ENCODE assay signal across 22 cellular contexts in the genomic region with DNA sequence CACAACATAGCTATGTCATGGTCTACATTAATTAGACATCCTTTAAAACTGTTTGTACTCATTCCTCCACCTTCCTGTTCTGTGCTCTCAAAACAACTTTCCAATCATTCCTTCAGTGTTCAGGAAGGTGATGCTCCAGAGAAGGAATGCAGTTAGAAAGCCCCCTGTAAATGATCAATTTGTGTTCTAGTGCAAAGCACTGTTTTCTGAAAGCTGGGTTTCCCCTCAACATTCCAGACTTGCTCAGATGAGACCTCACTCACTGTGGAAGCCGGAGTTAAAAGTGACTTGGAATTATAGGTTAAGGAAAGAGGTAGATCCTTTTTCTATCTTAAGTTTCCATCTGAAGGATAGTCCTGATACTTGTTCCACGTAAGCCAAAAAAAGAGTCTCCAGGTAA.
DNase-seq lines count a peak whose midpoint lies in the region; TF ChIP-seq lines count a peak whose summit lies in the region.
"Had no signal": no experiment of that assay in that cellular context is flagged by ENCODE, and none has a peak within 500 bp of the region (broad histone marks: within the 10 kb centered on the region; RNA-seq: fewer than 3 reads in every experiment).

No MANE protein-coding gene starts in this region.

- H3K14ac ChIP-seq in H9 (ENCODE audit: insufficient read depth, low read length) = no peak overlapping the region

- no peak overlapping the region for H3K56ac ChIP-seq in H9 (ENCODE audit: insufficient read length, low read depth, low read length)

- no peaks in the 10 kb centered on the region for H3K79me2 ChIP-seq in H9 (ENCODE audit: insufficient read depth, low read length)
- no peaks in the 10 kb centered on the region for H3K79me2 ChIP-seq in smooth muscle cell (ENCODE audit: low read depth)
- H3K79me2 ChIP-seq in PC-9 (ENCODE audit: low read depth) = no peaks in the 10 kb centered on the region

- no peak overlapping the region for H3K4me2 ChIP-seq in H9 (ENCODE audit: insufficient read depth, insufficient read length, low read length)
- H3K4me2 ChIP-seq in smooth muscle cell = no peak overlapping the region
- no peak overlapping the region for H3K4me2 ChIP-seq in PC-9

- no peaks in the 10 kb centered on the region for H3K23me2 ChIP-seq in H9 (ENCODE audit: insufficient read length, low read depth, low read length, poor library complexity, severe bottlenecking)

- H2BK15ac ChIP-seq in H9 (ENCODE audit: low read depth, low read length) = no peak overlapping the region

- no peak overlapping the region for H2BK120ac ChIP-seq in H9 (ENCODE audit: low read depth, low read length, poor library complexity, severe bottlenecking)

- POLR2A ChIA-PET in PC-9 (lab: Charles Lee; ENCODE audit: unreplicated experiment) = no interaction called here

- H2BK12ac ChIP-seq in H9 (ENCODE audit: insufficient read length, low read depth, low read length) = no peak overlapping the region

- no peaks in the 10 kb centered on the region for H3K79me1 ChIP-seq in H9 (ENCODE audit: insufficient read depth, low read depth, low read length, poor library complexity, severe bottlenecking)

- H3K27ac ChIP-seq in H9 (ENCODE audit: insufficient read length, low read depth, low read length) (no peak overlapping the region), smooth muscle cell (ENCODE audit: low read depth) (no peak overlapping the region), PC-9 (no peak overlapping the region), suprapubic skin (no peak overlapping the region)
- H3K27ac ChIP-seq: SJCRH30 had no signal

- intact Hi-C loops in PC-9 (cut with micrococcal nuclease; ENCODE audit: unreplicated experiment) = no loop called here

- no peaks in the 10 kb centered on the region for H3K9me2 ChIP-seq in PC-9 (ENCODE audit: insufficient read depth)

- no peaks in the 10 kb centered on the region for H4K20me1 ChIP-seq in H9 (ENCODE audit: control insufficient read depth, insufficient read depth, insufficient read length)
- no peaks in the 10 kb centered on the region for H4K20me1 ChIP-seq in smooth muscle cell (ENCODE audit: low read depth)
- H4K20me1 ChIP-seq in PC-9 (ENCODE audit: insufficient read depth) = no peaks in the 10 kb centered on the region

- H2BK5ac ChIP-seq in H9 (ENCODE audit: insufficient read length, low read length) = no peak overlapping the region

- no peak overlapping the region for H3T11ph ChIP-seq in H9 (ENCODE audit: low read length)

- no peak overlapping the region for H4K8ac ChIP-seq in H9 (replicated peaks; ENCODE audit: insufficient read length, low read depth, low read length)

- no peak overlapping the region; a peak in 1 of 7 replicates for H3K27ac Mint-ChIP-seq in H9
- H3K27ac Mint-ChIP-seq: B cell, CD14-positive monocyte, HFFc6 had no signal

- H3K27me3 ChIP-seq in H9 (ENCODE audit: insufficient read depth, low read length) (no peaks in the 10 kb centered on the region), smooth muscle cell (ENCODE audit: low read depth) (no peaks in the 10 kb centered on the region), PC-9 (ENCODE audit: insufficient read depth, low read depth) (peaks cover 19% of the 10 kb centered on the region; the same call in 1 of the 2 replicates), suprapubic skin (no peaks in the 10 kb centered on the region)
- H3K27me3 ChIP-seq: SJCRH30 had no signal

- no peak for TF ChIP-seq CTCF in H9 (conservative IDR thresholded peaks at IDR 0.05)
- TF ChIP-seq CTCF in epithelial cell of proximal tubule (conservative IDR thresholded peaks at IDR 0.05; ENCODE audit: low read depth, low read length) = no peak
- TF ChIP-seq CTCF in smooth muscle cell (IDR thresholded peaks at IDR 0.05; ENCODE audit: borderline replicate concordance, insufficient read depth, poor library complexity, severe bottlenecking) = no peak
- TF ChIP-seq CTCF in PC-9 (conservative IDR thresholded peaks at IDR 0.05) = no peak
- TF ChIP-seq CTCF in suprapubic skin (IDR thresholded peaks at IDR 0.05) = no peak

- H4K5ac ChIP-seq in H9 (ENCODE audit: insufficient read length, low read depth, low read length) = no peak overlapping the region

- H2AFZ ChIP-seq in H9 (ENCODE audit: low read length) = peak overlapping the region; percentile 65
- H2AFZ ChIP-seq in smooth muscle cell (ENCODE audit: low read depth) = peak overlapping the region; percentile 76
- no peak overlapping the region for H2AFZ ChIP-seq in PC-9

- WGBS in H9 (ENCODE audit: extremely low coverage, insufficient read length, low lambda C conversion rate) = no CpG with 5 or more reads among the region's 2 CpGs
- WGBS in smooth muscle cell (ENCODE audit: low lambda C conversion rate) = 55% methylated on average over 2 of the region's 2 CpGs
- WGBS in suprapubic skin = 87% methylated on average over 2 of the region's 2 CpGs

- no peak for TF ChIP-seq POLR2A in suprapubic skin (IDR thresholded peaks at IDR 0.05)

- peaks cover 2% of the 10 kb centered on the region; the same call in 1 of the 2 replicates for H3K27me3 Mint-ChIP-seq in H9 (ENCODE audit: low read depth)
- H3K27me3 Mint-ChIP-seq: B cell had no signal

- H3K23ac ChIP-seq in H9 (ENCODE audit: insufficient read length, low read depth, low read length) = no peak overlapping the region

- no peak overlapping the region for H2AK5ac ChIP-seq in H9 (ENCODE audit: insufficient read length, low read length)

- H3K4me1 ChIP-seq in H9 (ENCODE audit: insufficient read depth, low read length) = no peaks in the 10 kb centered on the region
- H3K4me1 ChIP-seq in smooth muscle cell (ENCODE audit: low read depth) = no peaks in the 10 kb centered on the region
- no peaks in the 10 kb centered on the region for H3K4me1 ChIP-seq in PC-9 (replicated peaks; ENCODE audit: insufficient read depth)
- peaks cover 3% of the 10 kb centered on the region for H3K4me1 ChIP-seq in suprapubic skin

- no peak overlapping the region for H3K4me3 Mint-ChIP-seq in H9
- H3K4me3 Mint-ChIP-seq: B cell, CD14-positive monocyte, HFFc6 had no signal

- H3K4me1 Mint-ChIP-seq in H9 = peaks cover 4 to 9% of the 10 kb centered on the region in 2 experiments
- H3K4me1 Mint-ChIP-seq: B cell had no signal

- H4K91ac ChIP-seq in H9 (ENCODE audit: insufficient read length, low read depth, low read length) = no peak overlapping the region

- H3K9me3 ChIP-seq in H9 (ENCODE audit: control insufficient read depth, low read depth, low read length) (no peaks in the 10 kb centered on the region), smooth muscle cell (replicated peaks; ENCODE audit: low read depth) (no peaks in the 10 kb centered on the region), PC-9 (ENCODE audit: insufficient read depth, low read depth) (no peaks in the 10 kb centered on the region), suprapubic skin (no peaks in the 10 kb centered on the region)
- H3K9me3 ChIP-seq: SJCRH30 had no signal

- no peaks in the 10 kb centered on the region for H3K36me3 ChIP-seq in smooth muscle cell (ENCODE audit: low read depth)
- no peaks in the 10 kb centered on the region for H3K36me3 ChIP-seq in PC-9 (ENCODE audit: low read depth)
- no peaks in the 10 kb centered on the region for H3K36me3 ChIP-seq in suprapubic skin
- H3K36me3 ChIP-seq: SJCRH30 had no signal

- H2BK20ac ChIP-seq in H9 (ENCODE audit: low read depth, low read length, poor library complexity, severe bottlenecking) = no peak overlapping the region

- H3K18ac ChIP-seq in H9 (ENCODE audit: insufficient read length, low read depth, low read length) = no peak overlapping the region

- no peak overlapping the region for H3K4ac ChIP-seq in H9 (ENCODE audit: low read depth, low read length)

- no peaks in the 10 kb centered on the region for H3K36me3 Mint-ChIP-seq in H9 (ENCODE audit: insufficient read depth in 1 of 3, low read depth in 3 of 3)
- H3K36me3 Mint-ChIP-seq: CD14-positive monocyte had no signal

- no peak for TF ChIP-seq EP300 in suprapubic skin (IDR thresholded peaks at IDR 0.05)

- DNase-seq in H9 (no peak), epithelial cell of proximal tubule (ENCODE audit: low read depth) (peak; percentile 98), left kidney (ENCODE audit: low read depth, low spot score) (peak; percentile 65), smooth muscle cell (lab: John Stamatoyannopoulos, UW; ENCODE audit: unreplicated experiment) (no peak), PC-9 (no peak), HuH-7.5 (ENCODE audit: low spot score) (no peak), suprapubic skin (ENCODE audit: low spot score in 2 of 2) (no peak)
- DNase-seq: EL; GF-D8; H7; HFFc6; NCI-H1092 treated with DMSO at 0.1 percent for 48 hours; NCI-H2081; NCI-H2171; NCI-H345; NCI-H524; NCI-H774; NK-92 treated with Interleukin-12 subunit alpha and Interleukin-12 subunit beta, amount 100 ng/mL, for 24 hours; SJCRH30 had no signal

- H3K4me3 ChIP-seq in epithelial cell of proximal tubule (ENCODE audit: low read depth, low read length) = peak overlapping the region; percentile 21
- H3K4me3 ChIP-seq in smooth muscle cell = no peak overlapping the region
- H3K4me3 ChIP-seq in PC-9 = no peak overlapping the region
- H3K4me3 ChIP-seq in suprapubic skin = no peak overlapping the region
- H3K4me3 ChIP-seq: K562, SJCRH30 had no signal

- no peak overlapping the region for H3K9ac ChIP-seq in H9 (ENCODE audit: extremely low read depth, insufficient read length, low read length)
- no peak overlapping the region for H3K9ac ChIP-seq in smooth muscle cell (ENCODE audit: low read depth)

- CTCF ChIA-PET in PC-9 (lab: Charles Lee) = no interaction called here

- H3F3A ChIP-seq in smooth muscle cell (ENCODE audit: low read depth) (no peaks in the 10 kb centered on the region), PC-9 (ENCODE audit: insufficient read depth, low read depth) (no peaks in the 10 kb centered on the region)

- BruUV-seq in PC-9 (replicated peaks; lab: Mats Ljungman, UMichigan) = no TSS peak

- no peaks in the 10 kb centered on the region for H3K9me3 Mint-ChIP-seq in H9

Comparison
In these comparisons a context has a peak if more than half of its experiments do, and no peak if none do; other contexts are left out.
1. DNase-seq: peak in epithelial cell of proximal tubule (single experiment) and left kidney (single experiment); none in H9 (single experiment), smooth muscle cell (single experiment), PC-9 (0 of 2), HuH-7.5 (single experiment) and suprapubic skin (0 of 2).